1 cellular context compared by ENCODE assay signal in the genomic region with DNA sequence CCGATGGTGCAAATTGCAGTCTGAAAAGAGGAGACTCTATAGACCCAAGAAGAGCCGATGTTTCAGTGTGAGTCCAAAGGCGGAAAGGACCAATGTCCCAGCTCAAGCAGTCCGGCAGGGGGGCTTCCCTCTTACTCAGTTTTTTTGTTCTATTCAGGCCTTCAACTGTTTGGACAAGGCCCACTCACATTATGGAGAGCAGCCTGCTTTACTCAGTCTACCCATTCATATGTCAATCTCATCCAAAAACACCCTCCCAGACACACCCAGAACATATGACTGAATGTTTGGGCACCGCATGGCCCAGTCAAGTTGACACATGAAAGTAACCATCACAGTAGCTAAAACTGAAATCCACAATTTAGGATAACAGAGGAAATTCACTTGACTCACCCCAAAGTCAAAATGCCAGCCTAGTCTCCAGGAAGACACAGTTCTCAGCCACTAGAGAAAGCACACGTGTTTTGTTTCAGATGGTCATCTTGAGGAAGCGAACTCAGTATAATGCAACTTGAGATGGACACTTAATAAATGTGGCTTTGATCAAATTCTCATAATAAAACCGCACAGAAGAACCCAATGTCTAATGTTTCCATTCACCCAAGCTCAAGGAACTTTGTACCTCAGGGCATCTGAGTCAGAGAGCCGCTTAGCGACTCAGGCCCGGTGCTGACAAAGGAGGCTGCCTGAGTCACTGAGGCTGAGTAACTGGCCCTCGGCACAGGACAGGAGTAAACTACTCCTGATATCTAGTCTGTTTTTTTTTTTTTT.
TF ChIP-seq lines count a peak whose summit lies in the region.

No MANE protein-coding gene starts in this region.

TF ChIP-seq in A549, 52 proteins besides CTCF, POLR2A, EP300 and RAD21 (continued from another document):
- TF ChIP-seq, protein P1, sequence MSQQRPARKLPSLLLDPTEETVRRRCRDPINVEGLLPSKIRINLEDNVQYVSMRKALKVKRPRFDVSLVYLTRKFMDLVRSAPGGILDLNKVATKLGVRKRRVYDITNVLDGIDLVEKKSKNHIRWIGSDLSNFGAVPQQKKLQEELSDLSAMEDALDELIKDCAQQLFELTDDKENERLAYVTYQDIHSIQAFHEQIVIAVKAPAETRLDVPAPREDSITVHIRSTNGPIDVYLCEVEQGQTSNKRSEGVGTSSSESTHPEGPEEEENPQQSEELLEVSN (IDR thresholded peaks at IDR 0.05; ENCODE audit: borderline replicate concordance, low read depth): no peak
- no peak for TF ChIP-seq EHMT2 (IDR thresholded peaks at IDR 0.05; ENCODE audit: low read depth)
- no peak for TF ChIP-seq ESRRA (IDR thresholded peaks at IDR 0.05; ENCODE audit: borderline replicate concordance, low read length)
- no peak for TF ChIP-seq NPAS2 (CRISPR knock-in tag; IDR thresholded peaks at IDR 0.05; ENCODE audit: borderline replicate concordance)
- TF ChIP-seq FOSL2 (IDR thresholded peaks at IDR 0.05): peak; percentile 67
- TF ChIP-seq FOSL2 (CRISPR knock-in tag; IDR thresholded peaks at IDR 0.05): peak; percentile 88
- no peak for TF ChIP-seq HOXB5 (CRISPR knock-in tag; IDR thresholded peaks at IDR 0.05)
- no peak for TF ChIP-seq CHD4 (IDR thresholded peaks at IDR 0.05; ENCODE audit: borderline replicate concordance)
- TF ChIP-seq NR3C1 (IDR thresholded peaks at IDR 0.05): no peak
- no peak for TF ChIP-seq HDAC2 (IDR thresholded peaks at IDR 0.05)
